Comparison of ENCODE assay signal across 13 cellular contexts in genomic region chr22:38788846-38789245, GRCh38. TPM values are rescaled to one million over a fixed set of nuclear protein-coding genes. Genes with fewer than 3 reads are reported as not detected.
DNase-seq lines count a peak whose midpoint lies in the region; ATAC-seq and TF ChIP-seq lines count a peak whose summit lies in the region.
"Had no signal": no experiment of that assay in that cellular context is flagged by ENCODE, and none has a peak within 500 bp of the region (broad histone marks: within the 10 kb centered on the region; RNA-seq: fewer than 3 reads in every experiment).

No MANE protein-coding gene starts in this region.

- DNase-seq in HFFc6 = no peak
- no peak for DNase-seq in adrenal gland
- no peak for DNase-seq in left lung
- DNase-seq in stomach = no peak
- DNase-seq in activated effector memory CD4-positive, alpha-beta T cell treated with Interleukin-2 at 50 U/mL for 16 hours = no peak
- DNase-seq in PC-9 = no peak
- DNase-seq: NCI-H226, SW 1271 had no signal

- no peaks in the 10 kb centered on the region for H3K9me3 Mint-ChIP-seq in HFFc6
- H3K9me3 Mint-ChIP-seq: activated naive CD4-positive, alpha-beta T cell treated with anti-CD3 and anti-CD28 coated beads, Interleukin-2, amount 50 U/mL, for 72 hours had no signal

- no TSS peak for BruUV-seq in PC-9 (replicated peaks; lab: Mats Ljungman, UMichigan)

- intact Hi-C loops in adrenal gland (cut with DNase I) = no loop called here
- intact Hi-C loops in left lung (cut with DNase I) = no loop called here
- intact Hi-C loops in stomach (cut with DNase I; ENCODE audit: low total_unique reads) = no loop called here
- intact Hi-C loops in PC-9 (cut with micrococcal nuclease; ENCODE audit: unreplicated experiment) = no loop called here

- ATAC-seq in left lung = no peak
- ATAC-seq in GM18505 (IDR thresholded peaks at IDR 0.05; ENCODE audit: unreplicated experiment) = no peak
- no peak for ATAC-seq in HG03342 (IDR thresholded peaks at IDR 0.05; ENCODE audit: unreplicated experiment)
- ATAC-seq: activated naive CD4-positive, alpha-beta T cell treated with anti-CD3 and anti-CD28 coated beads, Interleukin-2, amount 50 U/mL, for 72 hours; GM12878 had no signal

- H4K20me1 ChIP-seq in PC-9 (ENCODE audit: insufficient read depth) = no peaks in the 10 kb centered on the region; the same call in 1 of the 2 replicates

- H3K9me3 ChIP-seq in adrenal gland (replicated peaks in 1 of 3) = no peaks in the 10 kb centered on the region
- H3K9me3 ChIP-seq in left lung = no peaks in the 10 kb centered on the region
- H3K9me3 ChIP-seq in stomach = no peaks in the 10 kb centered on the region
- no peaks in the 10 kb centered on the region for H3K9me3 ChIP-seq in PC-9 (ENCODE audit: insufficient read depth, low read depth)
- H3K9me3 ChIP-seq: BLaER1 treated with 17β-estradiol and CSF1 and Interleukin-3, amounts not matched to agents 10 nM and 100 nM had no signal

- H3K27ac ChIP-seq in adrenal gland (peak overlapping the region; percentile 55 to 90 (median 84)), left lung (peak overlapping the region; percentile 37 to 57), stomach (peak overlapping the region in 4 of 5 donors; percentile 69 to 80 (median 76)), PC-9 (no peak overlapping the region)
- H3K27ac ChIP-seq: BLaER1 treated with 17β-estradiol and CSF1 and Interleukin-3, amounts not matched to agents 10 nM and 100 nM had no signal

- peaks cover 16% of the 10 kb centered on the region; the same call in 1 of the 2 replicates for H3F3A ChIP-seq in PC-9 (ENCODE audit: insufficient read depth, low read depth)

- H3K4me1 Mint-ChIP-seq in HFFc6 (ENCODE audit: low read depth) = peaks cover 29% of the 10 kb centered on the region

- no peak overlapping the region for H3K4me2 ChIP-seq in PC-9

- WGBS in adrenal gland, 4 donors = 31 to 54% (median 39%) methylated on average over 6 of the region's 6 CpGs
- WGBS in stomach, 5 donors = 34 to 71% (median 61%) methylated on average over 6 of the region's 6 CpGs

- peaks cover 0 to 4% of the 10 kb centered on the region in 2 donors for H3K36me3 ChIP-seq in adrenal gland (replicated peaks in 1 of 2)
- H3K36me3 ChIP-seq in left lung = peaks cover 0 to 11% of the 10 kb centered on the region in 2 donors
- peaks cover 0 to 17% (median 12%) of the 10 kb centered on the region in 4 donors for H3K36me3 ChIP-seq in stomach
- 0 out of 2 replicates have a peak, but pooled peaks cover 5% of the 10 kb centered on the region for H3K36me3 ChIP-seq in PC-9 (ENCODE audit: low read depth)

- H3K27me3 ChIP-seq in adrenal gland (no peaks in the 10 kb centered on the region), left lung (no peaks in the 10 kb centered on the region), stomach (no peaks in the 10 kb centered on the region), PC-9 (ENCODE audit: insufficient read depth, low read depth) (no peaks in the 10 kb centered on the region)
- H3K27me3 ChIP-seq: BLaER1 treated with 17β-estradiol and CSF1 and Interleukin-3, amounts not matched to agents 10 nM and 100 nM had no signal

- peak overlapping the region; percentile 84 for H3K27ac Mint-ChIP-seq in HFFc6
- H3K27ac Mint-ChIP-seq: activated naive CD4-positive, alpha-beta T cell treated with anti-CD3 and anti-CD28 coated beads, Interleukin-2, amount 50 U/mL, for 72 hours had no signal

- H3K27me3 Mint-ChIP-seq in HFFc6 (ENCODE audit: insufficient read depth) = no peaks in the 10 kb centered on the region

- peaks cover 14% of the 10 kb centered on the region for H3K79me2 ChIP-seq in PC-9 (ENCODE audit: low read depth)

- no peak for TF ChIP-seq POLR2A in adrenal gland (IDR thresholded peaks at IDR 0.05)
- no peak for TF ChIP-seq POLR2A in stomach (IDR thresholded peaks at IDR 0.05)
- TF ChIP-seq POLR2A in GM18505 (IDR thresholded peaks at IDR 0.05; ENCODE audit: borderline replicate concordance, extremely low read depth, insufficient read depth, insufficient read length) = no peak

- H3K36me3 Mint-ChIP-seq in HFFc6 (ENCODE audit: low read depth) = peaks cover 9% of the 10 kb centered on the region; the same call in 1 of the 2 replicates
- H3K36me3 Mint-ChIP-seq: activated naive CD4-positive, alpha-beta T cell treated with anti-CD3 and anti-CD28 coated beads, Interleukin-2, amount 50 U/mL, for 72 hours had no signal

- H3K4me1 ChIP-seq in adrenal gland (replicated peaks in 1 of 2) (peaks cover 44 to 61% of the 10 kb centered on the region in 2 donors), left lung (peaks cover 7 to 22% of the 10 kb centered on the region in 2 donors), stomach (peaks cover 19 to 54% (median 43%) of the 10 kb centered on the region in 4 donors), PC-9 (replicated peaks; ENCODE audit: insufficient read depth) (peaks cover 21% of the 10 kb centered on the region)

- POLR2A ChIA-PET in PC-9 (lab: Charles Lee; ENCODE audit: unreplicated experiment) = interaction anchor here (0.5 kb wide), 1 partner anchor 456 kb away, joined by 3 read pairs; the partner anchor contains the start of gene PDGFB

- H3K4me3 ChIP-seq in adrenal gland (no peak overlapping the region), left lung (no peak overlapping the region), stomach (no peak overlapping the region), PC-9 (no peak overlapping the region)
- H3K4me3 ChIP-seq: BLaER1 treated with 17β-estradiol and CSF1 and Interleukin-3, amounts not matched to agents 10 nM and 100 nM; GM12878 had no signal

- no peaks in the 10 kb centered on the region for H3K9me2 ChIP-seq in PC-9 (ENCODE audit: insufficient read depth)

- no peak overlapping the region for H2AFZ ChIP-seq in PC-9

- TF ChIP-seq CTCF in HFFc6 (IDR thresholded peaks at IDR 0.05) (no peak), adrenal gland (IDR thresholded peaks at IDR 0.05) (no peak), left lung (IDR thresholded peaks at IDR 0.05) (no peak), stomach (IDR thresholded peaks at IDR 0.05) (no peak), PC-9 (conservative IDR thresholded peaks at IDR 0.05) (no peak)

- peak overlapping the region; percentile 42 for H3K4me3 Mint-ChIP-seq in HFFc6

- CTCF ChIA-PET in PC-9 (lab: Charles Lee) = no interaction called here

- no peak for TF ChIP-seq EP300 in stomach (IDR thresholded peaks at IDR 0.05)

RNA-seq across cellular contexts. Expression of gene DNAL4, which starts 5.1 kb away (rescaled TPM):
- 10 to 100 TPM in 2 of 6 experiments, 1 to 10 TPM in 4; 8.6 to 11.5 (median 9.8) TPM for total RNA-seq in HFFc6 (2021; fragmentation: NEBNext Ultra II Directional; extraction: Animal tissue kit (Norgen Biotek cat#: 25700))
- total RNA-seq in adrenal gland (10 to 100 TPM; 12.9 to 29.8 (median 22.3) TPM), left lung (10 to 100 TPM; 16.3 to 21.5 TPM), stomach (10 to 100 TPM in 4 of 5 donors, under 1 TPM in 1; 0.58 to 33.0 (median 11.2) TPM), PC-9 (2021) (50.3 and 53.0 TPM in 2 replicates)
- polyA plus RNA-seq in adrenal gland (10 to 100 TPM; 11.8 to 19.7 (median 14.7) TPM), stomach (10 to 100 TPM; 15.9 to 22.5 (median 21.4) TPM)

RNA-seq across cellular contexts. Expression of gene SUN2, which starts 33.0 kb away (rescaled TPM):
- 100 to 1,000 TPM in 3 of 6 experiments, 10 to 100 TPM in 3; 90.4 to 104 (median 100.0) TPM for total RNA-seq in HFFc6 (2021; fragmentation: NEBNext Ultra II Directional; extraction: Animal tissue kit (Norgen Biotek cat#: 25700))
- total RNA-seq in adrenal gland (100 to 1,000 TPM in 4 of 8 donors, 10 to 100 TPM in 4; 79.3 to 196 (median 108) TPM), left lung (100 to 1,000 TPM in 1 of 2 donors, 10 to 100 TPM in 1; 99.3 to 174 TPM), stomach (100 to 1,000 TPM; 108 to 387 (median 142) TPM), PC-9 (2021) (169 and 220 TPM in 2 replicates)
- polyA plus RNA-seq in adrenal gland (10 to 100 TPM; 13.0 to 35.9 (median 21.8) TPM), stomach (10 to 100 TPM; 25.3 to 51.8 (median 26.4) TPM)

RNA-seq across cellular contexts. Expression of gene NPTXR, which starts 55.0 kb away (rescaled TPM):
- 1 to 10 TPM; 1.4 to 5.4 (median 1.6) TPM for total RNA-seq in HFFc6 (2021; fragmentation: NEBNext Ultra II Directional; extraction: Animal tissue kit (Norgen Biotek cat#: 25700))
- 10 to 100 TPM in 7 of 8 donors, 1 to 10 TPM in 1; 6.9 to 26.9 (median 13.4) TPM for total RNA-seq in adrenal gland
- polyA plus RNA-seq in adrenal gland = 1 to 10 TPM; 3.4 to 4.7 (median 4.4) TPM
- total RNA-seq in left lung = 1 to 10 TPM; 4.5 to 5.3 TPM
- 10 to 100 TPM in 2 of 5 donors, 1 to 10 TPM in 3; 1.2 to 19.6 (median 4.1) TPM for total RNA-seq in stomach
- 1 to 10 TPM in 2 of 3 donors, under 1 TPM in 1; 0.46 to 2.4 (median 2.2) TPM for polyA plus RNA-seq in stomach
- total RNA-seq in PC-9 (2021) = 14.7 and 23.8 TPM in 2 replicates
